ENCODE assay signal across 29 cellular contexts in genomic region chr9:82706781-82707180, GRCh38.
A peak's percentile ranks its signal among the peaks of the same experiment; 100 is the strongest.
DNase-seq lines count a peak whose midpoint lies in the region; ATAC-seq, FAIRE-seq and TF ChIP-seq lines count a peak whose summit lies in the region.
"Had no signal": no experiment of that assay in that cellular context is flagged by ENCODE, and none has a peak within 500 bp of the region (broad histone marks: within the 10 kb centered on the region; RNA-seq: fewer than 3 reads in every experiment).

No MANE protein-coding gene starts in this region.

- no peak for ATAC-seq in GM21825 (IDR thresholded peaks at IDR 0.05; ENCODE audit: unreplicated experiment)
- ATAC-seq: CD8-positive, alpha-beta T cell; HCT116; PC-3 had no signal

- no peaks in the 10 kb centered on the region for H3K27me3 Mint-ChIP-seq in neural progenitor cell (ENCODE audit: insufficient read depth, low read depth)
- H3K27me3 Mint-ChIP-seq: B cell had no signal

- H3K9me2 ChIP-seq in PC-9 (ENCODE audit: insufficient read depth) = no peaks in the 10 kb centered on the region

- peak overlapping the region; percentile 69 for H4K91ac ChIP-seq in H1 (replicated peaks; ENCODE audit: insufficient read length, low read length)

- no peak overlapping the region for H4K8ac ChIP-seq in H1 (ENCODE audit: extremely low read depth, insufficient read depth, low read length)

- H4K5ac ChIP-seq in H1 (ENCODE audit: insufficient read length, low read depth, low read length) = no peak overlapping the region

- H3K4me3 ChIP-seq in PC-9 (no peak overlapping the region), H1 (ENCODE audit: extremely low read depth in 1 of 4, insufficient read depth in 2 of 4, low read depth in 3 of 4, low read length in 4 of 4) (no peak overlapping the region), neural progenitor cell (no peak overlapping the region), SJCRH30 (no peak overlapping the region)
- H3K4me3 ChIP-seq: SK-N-MC had no signal

- TF ChIP-seq RAD21 in H1 (IDR thresholded peaks at IDR 0.05 in 1 of 2, conservative IDR thresholded peaks at IDR 0.05 in 1 of 2; ENCODE audit: low read depth in 2 of 2, low read length in 2 of 2) = no peak

- POLR2A ChIA-PET in PC-9 (lab: Charles Lee; ENCODE audit: unreplicated experiment) (no interaction called here), H1 (lab: Charles Lee; ENCODE audit: partially characterized antibody) (no interaction called here)

- H3K4me1 ChIP-seq in PC-9 (replicated peaks; ENCODE audit: insufficient read depth) = no peaks in the 10 kb centered on the region
- H3K4me1 ChIP-seq in H1 (replicated peaks in 1 of 4; ENCODE audit: control insufficient read depth in 3 of 4, insufficient read depth in 4 of 4, low read length in 3 of 4) = peaks cover 0 to 5% (median 0%) of the 10 kb centered on the region in 4 experiments; a peak in 2 of 7 replicates
- no peaks in the 10 kb centered on the region for H3K4me1 ChIP-seq in neural progenitor cell
- H3K4me1 ChIP-seq in SJCRH30 = no peaks in the 10 kb centered on the region
- H3K4me1 ChIP-seq: Caco-2 had no signal

- TF ChIP-seq POLR2A in H54 (IDR thresholded peaks at IDR 0.05; ENCODE audit: low read depth, low read length) = no peak
- TF ChIP-seq POLR2A in H1 (IDR thresholded peaks at IDR 0.05; ENCODE audit: control extremely low read depth in 1 of 2, low read depth in 2 of 2, low read length in 2 of 2) = no peak

- intact Hi-C loops in PC-9 (cut with micrococcal nuclease; ENCODE audit: unreplicated experiment) = no loop called here

- H3K36me3 Mint-ChIP-seq in neural progenitor cell = no peaks in the 10 kb centered on the region
- H3K36me3 Mint-ChIP-seq: CD8-positive, alpha-beta T cell had no signal

- no peaks in the 10 kb centered on the region for H3K9me3 Mint-ChIP-seq in neural progenitor cell
- H3K9me3 Mint-ChIP-seq: CD8-positive, alpha-beta T cell had no signal

- H3K4ac ChIP-seq in H1 (replicated peaks; ENCODE audit: insufficient read length, low read depth, low read length) = no peak overlapping the region

- H3K18ac ChIP-seq in H1 (ENCODE audit: extremely low read depth, low read length) = no peak overlapping the region

- H3K27ac ChIP-seq in PC-9 (no peak overlapping the region), H1 (ENCODE audit: low read depth, low read length) (no peak overlapping the region), neural progenitor cell (no peak overlapping the region), SJCRH30 (no peak overlapping the region)
- H3K27ac ChIP-seq: C4-2B, HL-60, RWPE1, SK-N-MC had no signal

- H2AFZ ChIP-seq in PC-9 = peak overlapping the region; percentile 33; the same call in 1 of the 2 replicates
- H2AFZ ChIP-seq in H1 (ENCODE audit: low read length) = peak overlapping the region; percentile 73; the same call in 1 of the 2 replicates
- H2AFZ ChIP-seq in neural progenitor cell (replicated peaks) = peak overlapping the region; percentile 35

- TF ChIP-seq EP300 in H1 (IDR thresholded peaks at IDR 0.05; ENCODE audit: borderline replicate concordance in 1 of 2, low read depth in 2 of 2, low read length in 2 of 2) = no peak

- H3F3A ChIP-seq in PC-9 (ENCODE audit: insufficient read depth, low read depth) = no peaks in the 10 kb centered on the region
- H3F3A ChIP-seq in neural progenitor cell (ENCODE audit: low read depth) = no peaks in the 10 kb centered on the region

- no peaks in the 10 kb centered on the region for H3K27me3 ChIP-seq in PC-9 (ENCODE audit: insufficient read depth, low read depth)
- no peaks in the 10 kb centered on the region for H3K27me3 ChIP-seq in H1 (replicated peaks in 1 of 4; ENCODE audit: control insufficient read depth in 3 of 4, extremely low read depth in 1 of 4, insufficient read depth in 3 of 4, low read length in 3 of 4)
- no peaks in the 10 kb centered on the region for H3K27me3 ChIP-seq in neural progenitor cell
- H3K27me3 ChIP-seq in SJCRH30 = no peaks in the 10 kb centered on the region

- no peaks in the 10 kb centered on the region for H3K4me1 Mint-ChIP-seq in neural progenitor cell
- H3K4me1 Mint-ChIP-seq: B cell had no signal

- TF ChIP-seq CTCF in PC-9 (conservative IDR thresholded peaks at IDR 0.05) (no peak), H1 (IDR thresholded peaks at IDR 0.05; ENCODE audit: control extremely low read depth in 1 of 3, insufficient read depth in 1 of 3, low read depth in 1 of 3, low read length in 3 of 3) (no peak), neural progenitor cell (IDR thresholded peaks at IDR 0.05) (no peak)

- CTCF ChIA-PET in PC-9 (lab: Charles Lee) (no interaction called here), H1 (lab: Charles Lee; ENCODE audit: partially characterized antibody) (no interaction called here)

- DNase-seq in H54 (ENCODE audit: insufficient read length, low spot score) (peak; percentile 7), PC-9 (no peak), H1 (ENCODE audit: low read depth in 1 of 2, low spot score in 2 of 2) (no peak), neural progenitor cell (ENCODE audit: low spot score) (no peak), SJCRH30 (no peak)
- DNase-seq in activated T-cell treated with anti-CD3 and anti-CD28 coated beads, Interleukin-2, amount 50 U/mL, for 1 hour = no peak
- DNase-seq: Caco-2; CD8-positive, alpha-beta T cell; DMS79; Karpas-422; NCI-H1092 treated with DMSO at 0.1 percent for 48 hours; NCI-H1436; NCI-H187; NCI-H2081 treated with DMSO at 0.1 percent for 48 hours; NCI-H2171 treated with DMSO at 0.1 percent for 48 hours; NCI-H524 treated with DMSO at 0.1 percent for 48 hours; NCI-H82; NK-92 treated with Interleukin-12 subunit alpha and Interleukin-12 subunit beta, amount 100 ng/mL, for 24 hours; PC-3; SHP77 had no signal

- no peaks in the 10 kb centered on the region for H3K23me2 ChIP-seq in H1 (ENCODE audit: low read depth, low read length)

- H3K79me2 ChIP-seq in PC-9 (ENCODE audit: low read depth) (no peaks in the 10 kb centered on the region), H1 (ENCODE audit: control insufficient read depth in 1 of 2, insufficient read depth in 2 of 2, low read length in 2 of 2) (no peaks in the 10 kb centered on the region), neural progenitor cell (ENCODE audit: low read depth) (no peaks in the 10 kb centered on the region)

- H3K9me3 ChIP-seq in PC-9 (ENCODE audit: insufficient read depth, low read depth) = no peaks in the 10 kb centered on the region
- H3K9me3 ChIP-seq in H1 (ENCODE audit: insufficient read depth in 2 of 2, low read depth in 1 of 2, low read length in 1 of 2) = no peaks in the 10 kb centered on the region
- H3K9me3 ChIP-seq in neural progenitor cell (ENCODE audit: low read depth) = no peaks in the 10 kb centered on the region
- H3K9me3 ChIP-seq in SJCRH30 (replicated peaks) = no peaks in the 10 kb centered on the region
- H3K9me3 ChIP-seq: Caco-2 had no signal

- H3K14ac ChIP-seq in H1 (ENCODE audit: insufficient read length) = no peak overlapping the region

- H2BK20ac ChIP-seq in H1 (ENCODE audit: low read length) = no peak overlapping the region

- no peak overlapping the region for H2BK120ac ChIP-seq in H1 (replicated peaks; ENCODE audit: low read depth, low read length)

- no peak for FAIRE-seq in H54 (lab: Jason Lieb, UNC)
- peak; percentile 90 for FAIRE-seq in H1 (lab: Jason Lieb, UNC)
- FAIRE-seq: GM19239 had no signal

- H4K20me1 ChIP-seq in PC-9 (ENCODE audit: insufficient read depth) (no peaks in the 10 kb centered on the region), H1 (replicated peaks in 1 of 2; ENCODE audit: control insufficient read depth in 1 of 2, insufficient read depth in 2 of 2, low read length in 2 of 2) (no peaks in the 10 kb centered on the region), neural progenitor cell (ENCODE audit: low read depth) (no peaks in the 10 kb centered on the region)

- H3K56ac ChIP-seq in H1 (replicated peaks; ENCODE audit: insufficient read length, low read depth, low read length) = no peak overlapping the region

- BruUV-seq in PC-9 (replicated peaks; lab: Mats Ljungman, UMichigan) = no TSS peak

- H3K36me3 ChIP-seq in PC-9 (ENCODE audit: low read depth) (no peaks in the 10 kb centered on the region), H1 (ENCODE audit: control insufficient read depth in 2 of 4, insufficient read depth in 4 of 4, low read length in 3 of 4) (no peaks in the 10 kb centered on the region), neural progenitor cell (no peaks in the 10 kb centered on the region), SJCRH30 (no peaks in the 10 kb centered on the region)

- H3K4me3 Mint-ChIP-seq in neural progenitor cell = no peak overlapping the region
- H3K4me3 Mint-ChIP-seq: B cell; CD8-positive, alpha-beta T cell; T-helper 1 cell treated with Interleukin-12 subunit alpha and Interleukin-12 subunit beta and Interleukin-4 antibody, amounts not matched to agents 30 μg/mL and 1 μg/mL, for 36 hours had no signal

- H3K4me2 ChIP-seq in PC-9 (no peak overlapping the region), H1 (ENCODE audit: insufficient read depth in 1 of 2, low read depth in 2 of 2, low read length in 2 of 2) (0 out of 4 replicates have a peak overlapping the region, but pooled peaks of 1 of the 2 experiments have one; percentile 11), neural progenitor cell (no peak overlapping the region)

- no peak overlapping the region for H3K27ac Mint-ChIP-seq in neural progenitor cell
- H3K27ac Mint-ChIP-seq: B cell; CD8-positive, alpha-beta T cell; T-helper 1 cell treated with Interleukin-12 subunit alpha and Interleukin-12 subunit beta and Interleukin-4 antibody, amounts not matched to agents 30 μg/mL and 1 μg/mL, for 36 hours had no signal

- no peak overlapping the region for H3K23ac ChIP-seq in H1 (ENCODE audit: insufficient read length)

- 90% methylated on average over 5 of the region's 5 CpGs; no CpG with 5 or more reads in 1 of the 2 experiments for WGBS in H1 (ENCODE audit: extremely low coverage in 1 of 2, insufficient coverage in 1 of 2, insufficient read length in 1 of 2, insufficient replicate concordance in 2 of 2, low coverage in 1 of 2, low lambda C conversion rate in 2 of 2, missing lambda C conversion rate in 1 of 2), 2 experiments

- no peaks in the 10 kb centered on the region for H3K79me1 ChIP-seq in H1 (ENCODE audit: low read depth, low read length)

- H2AK5ac ChIP-seq in H1 (ENCODE audit: low read depth, low read length) = no peak overlapping the region

- H2BK15ac ChIP-seq in H1 (ENCODE audit: low read length) = no peak overlapping the region

- H3K9ac ChIP-seq in H1 (replicated peaks in 1 of 4; ENCODE audit: extremely low read depth in 1 of 4, low read depth in 3 of 4, low read length in 3 of 4) (no peak overlapping the region), neural progenitor cell (no peak overlapping the region)

- no peak overlapping the region for H2BK5ac ChIP-seq in H1 (ENCODE audit: low read depth, low read length)

- H2BK12ac ChIP-seq in H1 (ENCODE audit: low read depth, low read length) = no peak overlapping the region

TF ChIP-seq in H1, 55 proteins besides CTCF, POLR2A, EP300 and RAD21:
- no peak for TF ChIP-seq FOSL1 (IDR thresholded peaks at IDR 0.05; ENCODE audit: insufficient read depth, low read depth, low read length)
- TF ChIP-seq YY1 (IDR thresholded peaks at IDR 0.05; ENCODE audit: low read depth, low read length) = peak; percentile 54
